7 cellular contexts compared by ENCODE assay signal in the genomic region with DNA sequence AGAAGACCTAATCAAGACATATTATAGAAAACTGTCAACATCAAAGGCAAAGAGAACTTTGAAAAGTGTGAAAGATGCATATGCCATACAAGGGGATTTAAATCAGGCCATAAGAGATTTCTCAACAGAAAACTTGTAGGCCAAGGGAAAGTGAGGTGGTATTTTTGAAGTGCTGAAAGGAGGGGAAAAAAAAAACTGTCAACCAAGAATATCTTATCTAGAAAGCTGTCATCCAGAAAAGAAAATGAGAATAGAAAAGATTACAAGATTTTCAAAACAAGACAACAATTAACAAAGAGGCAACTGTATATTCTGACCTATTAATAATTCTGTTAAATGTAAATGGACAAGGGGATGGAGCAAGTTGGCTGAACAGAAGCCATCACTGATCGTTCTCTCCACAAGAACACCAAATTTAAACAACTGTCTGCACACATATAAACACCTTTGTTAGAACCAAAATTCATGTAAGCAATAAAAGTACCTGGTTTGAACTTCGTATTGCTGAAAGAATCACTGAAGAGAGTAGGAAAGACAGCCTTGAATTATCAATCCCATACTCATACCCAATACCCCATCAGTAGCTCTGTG.
"Had no signal": no experiment of that assay in that cellular context is flagged by ENCODE, and none has a peak within 500 bp of the region (broad histone marks: within the 10 kb centered on the region; RNA-seq: fewer than 3 reads in every experiment).

No MANE protein-coding gene starts in this region.

- H3K4me1 Mint-ChIP-seq: IgD-negative memory B cell had no signal

- DNase-seq: IMR-90, KBM-7, KG1 had no signal

- H3K27me3 Mint-ChIP-seq: IgD-negative memory B cell had no signal

- H3K27ac Mint-ChIP-seq: IgD-negative memory B cell had no signal

- H3K27ac ChIP-seq: HL-60 had no signal

- H3K4me3 Mint-ChIP-seq: IgD-negative memory B cell had no signal

- H3K4me3 ChIP-seq: K562 had no signal

- ATAC-seq: HepG2, K562 had no signal
